Comparison of ENCODE assay signal across 26 cellular contexts in genomic region chr12:62471734-62472133, GRCh38.
"Had no signal": no experiment of that assay in that cellular context is flagged by ENCODE, and none has a peak within 500 bp of the region (broad histone marks: within the 10 kb centered on the region; RNA-seq: fewer than 3 reads in every experiment).

No MANE protein-coding gene starts in this region.

- H3K27ac ChIP-seq: coronary artery, esophagus squamous epithelium, prostate gland, right atrium auricular region, thoracic aorta, tibial nerve, upper lobe of left lung had no signal

- H3K36me3 ChIP-seq: prostate gland, right atrium auricular region, thoracic aorta had no signal

- H3K9me3 Mint-ChIP-seq: immature natural killer cell; memory B cell; mesothelial cell of epicardium; naive B cell; natural killer cell treated with Interleukin-12 subunit alpha and Interleukin-12 subunit beta and Interleukin-15 and Interleukin-18, amount 100 ng/mL, for 72 hours; neural crest cell; stimulated activated effector memory CD8-positive, alpha-beta T cell treated with anti-CD3 and anti-CD28 coated beads, Interleukin-12 subunit alpha, Interleukin-12 subunit beta, amount 100 ng/mL, for 72 hours; stimulated activated naive CD8-positive, alpha-beta T cell treated with anti-CD3 and anti-CD28 coated beads, Interleukin-15, Interleukin-2, amounts not matched to agents 100 ng/mL and 50 ng/mL, for 24 hours had no signal

- H3K4me3 ChIP-seq: coronary artery, esophagus squamous epithelium, lung, mucosa of descending colon, prostate gland, right atrium auricular region, thoracic aorta, tibial nerve, upper lobe of left lung had no signal

- H3K4me1 ChIP-seq: prostate gland had no signal

- DNase-seq: dermis blood vessel endothelial cell; effector memory CD4-positive, alpha-beta T cell; esophagus squamous epithelium; foreskin melanocyte; hypothalamus; immature natural killer cell; islet precursor cell; mucosa of descending colon; naive B cell; stimulated activated CD4-positive, alpha-beta T cell treated with anti-CD3 and anti-CD28 coated beads, Interleukin-2, amount 100 ng/mL, for 24 hours; stimulated activated CD4-positive, alpha-beta T cell treated with anti-CD3 and anti-CD28 coated beads, Interleukin-4, amount 100 ng/mL, for 24 hours; upper lobe of left lung had no signal

- H3K9me3 ChIP-seq: esophagus squamous epithelium, mucosa of descending colon, prostate gland, right atrium auricular region, thoracic aorta, tibial nerve, upper lobe of left lung had no signal

- ATAC-seq: left lobe of liver; natural killer cell treated with Interleukin-12 subunit alpha and Interleukin-12 subunit beta and Interleukin-15 and Interleukin-18, amount 100 ng/mL, for 72 hours; sciatic nerve; stimulated activated effector memory CD8-positive, alpha-beta T cell treated with anti-CD3 and anti-CD28 coated beads, Interleukin-12 subunit alpha, Interleukin-12 subunit beta, amount 100 ng/mL, for 72 hours had no signal

- H3K4me3 Mint-ChIP-seq: immature natural killer cell; memory B cell; mesothelial cell of epicardium; naive B cell; natural killer cell treated with Interleukin-12 subunit alpha and Interleukin-12 subunit beta and Interleukin-15 and Interleukin-18, amount 100 ng/mL, for 72 hours; neural crest cell; stimulated activated effector memory CD8-positive, alpha-beta T cell treated with anti-CD3 and anti-CD28 coated beads, Interleukin-12 subunit alpha, Interleukin-12 subunit beta, amount 100 ng/mL, for 72 hours; stimulated activated naive CD8-positive, alpha-beta T cell treated with anti-CD3 and anti-CD28 coated beads, Interleukin-15, Interleukin-2, amounts not matched to agents 100 ng/mL and 50 ng/mL, for 24 hours had no signal

- H3K27me3 ChIP-seq: esophagus squamous epithelium, right atrium auricular region, tibial nerve, upper lobe of left lung had no signal

- H3K27ac Mint-ChIP-seq: immature natural killer cell; memory B cell; mesothelial cell of epicardium; naive B cell; natural killer cell treated with Interleukin-12 subunit alpha and Interleukin-12 subunit beta and Interleukin-15 and Interleukin-18, amount 100 ng/mL, for 72 hours; stimulated activated effector memory CD8-positive, alpha-beta T cell treated with anti-CD3 and anti-CD28 coated beads, Interleukin-12 subunit alpha, Interleukin-12 subunit beta, amount 100 ng/mL, for 72 hours; stimulated activated naive CD8-positive, alpha-beta T cell treated with anti-CD3 and anti-CD28 coated beads, Interleukin-15, Interleukin-2, amounts not matched to agents 100 ng/mL and 50 ng/mL, for 24 hours had no signal

- H3K27me3 Mint-ChIP-seq: memory B cell; naive B cell; natural killer cell treated with Interleukin-12 subunit alpha and Interleukin-12 subunit beta and Interleukin-15 and Interleukin-18, amount 100 ng/mL, for 72 hours; stimulated activated naive CD8-positive, alpha-beta T cell treated with anti-CD3 and anti-CD28 coated beads, Interleukin-15, Interleukin-2, amounts not matched to agents 100 ng/mL and 50 ng/mL, for 24 hours had no signal
